Comparison of ENCODE assay signal across 16 cellular contexts in the genomic region with DNA sequence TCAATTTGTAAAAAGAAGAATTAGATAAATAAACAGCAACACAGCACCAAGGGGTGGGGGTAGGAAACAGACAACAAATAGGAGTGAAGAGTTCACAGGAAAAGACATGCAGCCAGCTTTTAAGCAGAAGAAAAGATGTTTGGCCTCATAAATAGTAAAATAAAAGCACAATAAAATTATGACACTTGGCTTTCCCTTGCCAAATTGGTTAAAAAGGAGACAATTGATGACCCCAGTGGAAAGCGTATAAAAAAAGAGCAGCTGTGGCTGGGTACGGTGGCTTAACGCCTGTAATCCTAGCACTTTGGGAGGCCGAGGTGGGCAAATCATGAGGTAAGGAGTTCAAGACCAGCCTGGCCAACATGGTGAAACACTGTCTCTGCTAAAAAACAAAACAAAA. TPM values are rescaled to one million over a fixed set of nuclear protein-coding genes. Genes with fewer than 3 reads are reported as not detected.
A peak's percentile ranks its signal among the peaks of the same experiment; 100 is the strongest.
DNase-seq lines count a peak whose midpoint lies in the region; FAIRE-seq and TF ChIP-seq lines count a peak whose summit lies in the region.
"Had no signal": no experiment of that assay in that cellular context is flagged by ENCODE, and none has a peak within 500 bp of the region (broad histone marks: within the 10 kb centered on the region; RNA-seq: fewer than 3 reads in every experiment).

No MANE protein-coding gene starts in this region.

- H3K79me1 ChIP-seq in H1 (ENCODE audit: low read depth, low read length) (no peaks in the 10 kb centered on the region), neuronal stem cell (ENCODE audit: low read depth, low read length) (no peaks in the 10 kb centered on the region)

- H3K18ac ChIP-seq in H1 (ENCODE audit: extremely low read depth, low read length) (no peak overlapping the region), neuronal stem cell (ENCODE audit: low read length) (no peak overlapping the region)

- CTCF ChIA-PET in H1 (lab: Charles Lee; ENCODE audit: partially characterized antibody) = interaction anchor here (1.2 kb wide), 1 partner anchor 20 kb away, joined by 6 read pairs; no protein-coding TSS in a partner anchor

- POLR2A ChIA-PET in H1 (lab: Charles Lee; ENCODE audit: partially characterized antibody) = no interaction called here

- H2BK12ac ChIP-seq in H1 (ENCODE audit: low read depth, low read length) (no peak overlapping the region), neuronal stem cell (ENCODE audit: low read length) (no peak overlapping the region)

- H4K8ac ChIP-seq in H1 (ENCODE audit: extremely low read depth, insufficient read depth, low read length) = no peak overlapping the region
- H4K8ac ChIP-seq in neuronal stem cell (ENCODE audit: low read depth, low read length) = no peak overlapping the region

- H3K9ac ChIP-seq in H1 (replicated peaks in 1 of 4; ENCODE audit: extremely low read depth in 1 of 4, low read depth in 3 of 4, low read length in 3 of 4) (no peak overlapping the region), neuronal stem cell (ENCODE audit: low read depth, low read length, poor library complexity) (no peak overlapping the region)

- H2BK120ac ChIP-seq in H1 (replicated peaks; ENCODE audit: low read depth, low read length) = no peak overlapping the region
- H2BK120ac ChIP-seq in neuronal stem cell (ENCODE audit: low read depth, low read length) = no peak overlapping the region

- H2BK5ac ChIP-seq in H1 (ENCODE audit: low read depth, low read length) (no peak overlapping the region), neuronal stem cell (ENCODE audit: low read length) (no peak overlapping the region)

- no peak for TF ChIP-seq POLR2A in H1 (IDR thresholded peaks at IDR 0.05; ENCODE audit: control extremely low read depth in 1 of 2, low read depth in 2 of 2, low read length in 2 of 2)
- no peak for TF ChIP-seq POLR2A in sigmoid colon (IDR thresholded peaks at IDR 0.05)

- H3K14ac ChIP-seq in H1 (ENCODE audit: insufficient read length) = no peak overlapping the region
- no peak overlapping the region for H3K14ac ChIP-seq in neuronal stem cell (ENCODE audit: low read length)

- H3K4me1 ChIP-seq in H1 (replicated peaks in 1 of 4; ENCODE audit: control insufficient read depth in 3 of 4, insufficient read depth in 4 of 4, low read length in 3 of 4) = no peaks in the 10 kb centered on the region
- H3K4me1 ChIP-seq in hepatocyte (ENCODE audit: insufficient read depth) = no peaks in the 10 kb centered on the region
- H3K4me1 ChIP-seq in sigmoid colon = peaks cover 0 to 22% (median 14%) of the 10 kb centered on the region in 4 donors
- H3K4me1 ChIP-seq in neuronal stem cell (ENCODE audit: control insufficient read depth in 2 of 2, insufficient read depth in 1 of 2, low read depth in 1 of 2, low read length in 2 of 2) = peaks cover 0 to 2% of the 10 kb centered on the region in 2 donors
- H3K4me1 ChIP-seq: BE2C, Caco-2 had no signal

- H3K27ac ChIP-seq in H1 (ENCODE audit: low read depth, low read length) (no peak overlapping the region), hepatocyte (peak overlapping the region; percentile 24), sigmoid colon (peak overlapping the region in 3 of 4 donors; percentile 13 to 46 (median 23)), neuronal stem cell (replicated peaks; ENCODE audit: low read length) (no peak overlapping the region)

- TF ChIP-seq CTCF in H1 (IDR thresholded peaks at IDR 0.05; ENCODE audit: control extremely low read depth in 1 of 3, insufficient read depth in 1 of 3, low read depth in 1 of 3, low read length in 3 of 3) = no peak
- TF ChIP-seq CTCF in hepatocyte (IDR thresholded peaks at IDR 0.05; ENCODE audit: poor library complexity) = no peak
- TF ChIP-seq CTCF in sigmoid colon (IDR thresholded peaks at IDR 0.05) = no peak

- H3K4ac ChIP-seq in H1 (replicated peaks; ENCODE audit: insufficient read length, low read depth, low read length) (no peak overlapping the region), neuronal stem cell (ENCODE audit: low read length) (no peak overlapping the region)

- no peak overlapping the region for H3K4me3 ChIP-seq in H1 (ENCODE audit: extremely low read depth in 1 of 4, insufficient read depth in 2 of 4, low read depth in 3 of 4, low read length in 4 of 4)
- no peak overlapping the region for H3K4me3 ChIP-seq in hepatocyte
- H3K4me3 ChIP-seq in sigmoid colon = no peak overlapping the region
- no peak overlapping the region for H3K4me3 ChIP-seq in neuronal stem cell (ENCODE audit: low read length in 2 of 2)

- intact Hi-C loops in sigmoid colon (cut with DNase I) = no loop called here

- no peak overlapping the region for H3K56ac ChIP-seq in H1 (replicated peaks; ENCODE audit: insufficient read length, low read depth, low read length)

- DNase-seq in H1 (ENCODE audit: low read depth in 1 of 2, low spot score in 2 of 2) (no peak), hepatocyte (ENCODE audit: low spot score) (no peak), sigmoid colon (no peak), neuronal stem cell (ENCODE audit: low spot score) (no peak), GF-D8 (lab: John Stamatoyannopoulos, UW) (no peak)
- DNase-seq in effector CD8-positive, alpha-beta T cell (lab: John Stamatoyannopoulos, UW) = no peak
- DNase-seq: ACHN; BE2C; C1 segment of cervical spinal cord; Caco-2; CD4-positive, CD25-positive, alpha-beta regulatory T cell; GOT3; H9 had no signal

- no peak for TF ChIP-seq RAD21 in H1 (IDR thresholded peaks at IDR 0.05 in 1 of 2, conservative IDR thresholded peaks at IDR 0.05 in 1 of 2; ENCODE audit: low read depth in 2 of 2, low read length in 2 of 2)

- no peak overlapping the region for H4K5ac ChIP-seq in H1 (ENCODE audit: insufficient read length, low read depth, low read length)

- no peaks in the 10 kb centered on the region; the same call in 1 of the 2 replicates for H3K23me2 ChIP-seq in H1 (ENCODE audit: low read depth, low read length)

- H2AFZ ChIP-seq in H1 (ENCODE audit: low read length) (0 out of 2 replicates have a peak overlapping the region, but pooled peaks have one; percentile 10), hepatocyte (no peak overlapping the region), neuronal stem cell (ENCODE audit: low read length) (no peak overlapping the region)

- no peak overlapping the region for H3K4me2 ChIP-seq in H1 (ENCODE audit: insufficient read depth in 1 of 2, low read depth in 2 of 2, low read length in 2 of 2)
- H3K4me2 ChIP-seq in hepatocyte = no peak overlapping the region
- H3K4me2 ChIP-seq in neuronal stem cell (ENCODE audit: insufficient read depth, low read length, poor library complexity, severe bottlenecking) = no peak overlapping the region

- H4K20me1 ChIP-seq in H1 (replicated peaks in 1 of 2; ENCODE audit: control insufficient read depth in 1 of 2, insufficient read depth in 2 of 2, low read length in 2 of 2) (no peaks in the 10 kb centered on the region), hepatocyte (ENCODE audit: insufficient read depth, poor library complexity, severe bottlenecking) (no peaks in the 10 kb centered on the region)

- 95% methylated on average over 4 of the region's 4 CpGs; no CpG with 5 or more reads in 1 of the 2 experiments for WGBS in H1 (ENCODE audit: extremely low coverage in 1 of 2, insufficient coverage in 1 of 2, insufficient read length in 1 of 2, insufficient replicate concordance in 2 of 2, low coverage in 1 of 2, low lambda C conversion rate in 2 of 2, missing lambda C conversion rate in 1 of 2), 2 experiments
- 76% methylated on average over 4 of the region's 4 CpGs for WGBS in hepatocyte (ENCODE audit: low lambda C conversion rate, missing lambda C conversion rate)
- WGBS in sigmoid colon, 2 donors = 90 to 96% methylated on average over 4 of the region's 4 CpGs
- WGBS in neuronal stem cell (ENCODE audit: extremely low coverage in 2 of 2, insufficient read length in 2 of 2, insufficient replicate concordance in 1 of 2), 2 donors = no CpG with 5 or more reads among the region's 4 CpGs

- no peak for TF ChIP-seq EP300 in H1 (IDR thresholded peaks at IDR 0.05; ENCODE audit: borderline replicate concordance in 1 of 2, low read depth in 2 of 2, low read length in 2 of 2)
- TF ChIP-seq EP300 in sigmoid colon (IDR thresholded peaks at IDR 0.05) = no peak

- H4K91ac ChIP-seq in H1 (replicated peaks; ENCODE audit: insufficient read length, low read length) (no peak overlapping the region), neuronal stem cell (ENCODE audit: low read depth, low read length, poor library complexity) (no peak overlapping the region)

- H2AK5ac ChIP-seq in H1 (ENCODE audit: low read depth, low read length) (no peak overlapping the region), neuronal stem cell (ENCODE audit: low read depth, low read length) (no peak overlapping the region)

- H3K27me3 ChIP-seq in H1 (replicated peaks in 1 of 4; ENCODE audit: control insufficient read depth in 3 of 4, extremely low read depth in 1 of 4, insufficient read depth in 3 of 4, low read length in 3 of 4) (no peaks in the 10 kb centered on the region), hepatocyte (no peaks in the 10 kb centered on the region), sigmoid colon (no peaks in the 10 kb centered on the region), neuronal stem cell (ENCODE audit: control insufficient read depth in 3 of 3, insufficient read depth in 3 of 3, low read depth in 1 of 3, low read length in 3 of 3) (no peaks in the 10 kb centered on the region)

- H3K23ac ChIP-seq in H1 (ENCODE audit: insufficient read length) = no peak overlapping the region
- H3K23ac ChIP-seq in neuronal stem cell (ENCODE audit: low read depth, low read length, poor library complexity) = no peak overlapping the region

- FAIRE-seq in H1 (lab: Jason Lieb, UNC) = no peak
- FAIRE-seq: A204.1, D721Med, G401.6 had no signal

- no peak overlapping the region for H2BK20ac ChIP-seq in H1 (ENCODE audit: low read length)

- H3K36me3 ChIP-seq in H1 (ENCODE audit: control insufficient read depth in 2 of 4, insufficient read depth in 4 of 4, low read length in 3 of 4) = no peaks in the 10 kb centered on the region
- no peaks in the 10 kb centered on the region for H3K36me3 ChIP-seq in hepatocyte (replicated peaks; ENCODE audit: insufficient read depth, low read depth)
- H3K36me3 ChIP-seq in sigmoid colon = no peaks in the 10 kb centered on the region
- H3K36me3 ChIP-seq in neuronal stem cell (replicated peaks in 1 of 2; ENCODE audit: control insufficient read depth in 2 of 2, insufficient read depth in 2 of 2, low read length in 2 of 2) = no peaks in the 10 kb centered on the region
- H3K36me3 ChIP-seq: BE2C had no signal

- H3K9me3 ChIP-seq in H1 (ENCODE audit: insufficient read depth in 2 of 2, low read depth in 1 of 2, low read length in 1 of 2) (no peaks in the 10 kb centered on the region), hepatocyte (ENCODE audit: low read depth) (no peaks in the 10 kb centered on the region), sigmoid colon (no peaks in the 10 kb centered on the region), neuronal stem cell (replicated peaks in 1 of 2; ENCODE audit: control insufficient read depth in 2 of 2, insufficient read depth in 1 of 2, low read depth in 1 of 2, low read length in 2 of 2) (no peaks in the 10 kb centered on the region)
- H3K9me3 ChIP-seq: BE2C, Caco-2 had no signal

- H3K9me2 ChIP-seq in hepatocyte (replicated peaks; ENCODE audit: insufficient read depth) = no peaks in the 10 kb centered on the region

- H3K79me2 ChIP-seq in H1 (ENCODE audit: control insufficient read depth in 1 of 2, insufficient read depth in 2 of 2, low read length in 2 of 2) = no peaks in the 10 kb centered on the region
- H3K79me2 ChIP-seq in hepatocyte = no peaks in the 10 kb centered on the region

- H2BK15ac ChIP-seq in H1 (ENCODE audit: low read length) = no peak overlapping the region
- H2BK15ac ChIP-seq in neuronal stem cell (ENCODE audit: low read length) = no peak overlapping the region

RNA-seq across cellular contexts. Expression of a gene that starts 29.1 kb away (rescaled TPM):
- total RNA-seq in H1 (2021; fragmentation: NEBNext Ultra II Directional; extraction: Animal tissue kit (Norgen Biotek cat#: 25700)) = 0.19 and 0.27 TPM in 2 replicates
- polyA plus RNA-seq in H1 (2011; rRNA removed) (0.06 and 0.08 TPM in 2 replicates), hepatocyte (4.9 and 5.1 TPM in 2 replicates), sigmoid colon (100 to 1,000 TPM in 2 of 3 donors, 10 to 100 TPM in 1; 35.4 to 198 (median 154) TPM)
- 0.03 TPM for polyA plus RNA-seq in H1 (2011; cell fraction: cytosol; rRNA removed)
- polyA plus RNA-seq in H1 (2011; cell fraction: nucleus; rRNA removed) = 0.10 TPM
- 0.25 to 0.48 TPM (median 0.38 TPM) in 3 of 4 replicates, not detected in the other for polyA plus RNA-seq in H1 (2012, experiment 1 of 2)
- not detected for polyA plus RNA-seq in H1 (2012, experiment 2 of 2)
- 0.20 TPM for polyA plus RNA-seq in H1 (2013, experiment 1 of 2)
- 0.18 TPM for polyA plus RNA-seq in H1 (2013, experiment 2 of 2)
- 0.02 and 0.06 TPM in 2 replicates for polyA minus RNA-seq in H1 (2011; rRNA and poly(A)+ RNA removed)
- polyA minus RNA-seq in H1 (2011; cell fraction: cytosol; rRNA and poly(A)+ RNA removed) = not detected
- polyA minus RNA-seq in H1 (2011; cell fraction: nucleus; rRNA and poly(A)+ RNA removed) = 0.30 TPM
- total RNA-seq in hepatocyte (7.4 and 9.8 TPM in 2 replicates), sigmoid colon (1 to 10 TPM in 1 of 4 donors, under 1 TPM in 1, not detected in 2; 0.71 to 2.2 TPM)
- 0.06 TPM for polyA plus RNA-seq in neuronal stem cell (2013, experiment 1 of 2)
- 0.03 TPM for polyA plus RNA-seq in neuronal stem cell (2013, experiment 2 of 2)

Comparison
In these comparisons a context has a peak if more than half of its experiments do, and no peak if none do; other contexts are left out.
1. H3K27ac ChIP-seq: peak in hepatocyte (single experiment) and sigmoid colon (3 of 4); none in H1 (single experiment) and neuronal stem cell (single experiment).